Comparison of ENCODE assay signal across 27 cellular contexts in genomic region chrX:17025903-17026302, GRCh38.
"Had no signal": no experiment of that assay in that cellular context is flagged by ENCODE, and none has a peak within 500 bp of the region (broad histone marks: within the 10 kb centered on the region; RNA-seq: fewer than 3 reads in every experiment).

No MANE protein-coding gene starts in this region.

- DNase-seq: activated CD4-positive, alpha-beta T cell treated with anti-CD3 and anti-CD28 coated beads for 48 hours; activated CD4-positive, alpha-beta T cell treated with anti-CD3 and anti-CD28 coated beads, Interleukin-2, amount 50 U/mL, for 48 hours; activated CD8-positive, alpha-beta memory T cell treated with anti-CD3 and anti-CD28 coated beads for 24 hours; activated effector memory CD4-positive, alpha-beta T cell treated with anti-CD3 and anti-CD28 coated beads, Interleukin-2, amount 50 U/mL, for 16 hours; activated naive CD4-positive, alpha-beta T cell treated with anti-CD3 and anti-CD28 coated beads for 36 hours; activated naive CD8-positive, alpha-beta T cell treated with anti-CD3 and anti-CD28 coated beads for 36 hours; adrenal gland; effector CD4-positive, alpha-beta T cell; midbrain; naive thymus-derived CD8-positive, alpha-beta T cell; occipital lobe; stimulated activated CD4-positive, alpha-beta T cell treated with anti-CD3 and anti-CD28 coated beads, Interleukin-15, amount 100 ng/mL, for 24 hours; stimulated activated CD4-positive, alpha-beta T cell treated with anti-CD3 and anti-CD28 coated beads, Interleukin-2, amount 100 ng/mL, for 24 hours; stimulated activated naive B cell treated with anti-CD40 and anti-IgM and Interleukin-4, amounts not matched to agents 10 μg/mL and 1 μg/mL and 100 μg/mL, for 72 hours; T-helper 9 cell; testis; trophoblast cell had no signal

- H3K4me3 Mint-ChIP-seq: activated naive CD4-positive, alpha-beta T cell treated with anti-CD3 and anti-CD28 coated beads for 36 hours; activated naive CD8-positive, alpha-beta T cell treated with anti-CD3 and anti-CD28 coated beads for 36 hours; activated T-helper 1 cell treated with anti-CD3 and anti-CD28 coated beads, Interleukin-12 subunit alpha, Interleukin-12 subunit beta, Interleukin-2, Interleukin-4 antibody, amounts not matched to agents 30 ng/mL and 10 ng/mL and 1 ng/mL, durations not matched to agents 14 hours and 24 hours and 36 hours; brain; dendritic cell treated with granulocyte-macrophage colony-stimulating factor and Interleukin-4, amounts not matched to agents 40 ng/mL and 50 ng/mL, for 4 days; naive thymus-derived CD8-positive, alpha-beta T cell; neural progenitor cell; stimulated activated naive B cell treated with anti-CD40 and anti-IgM and Interleukin-4, amounts not matched to agents 10 μg/mL and 1 μg/mL and 100 μg/mL, for 72 hours; T-helper 1 cell treated with Interleukin-12 subunit alpha and Interleukin-12 subunit beta and Interleukin-4 antibody, amounts not matched to agents 30 μg/mL and 1 μg/mL, for 36 hours had no signal

- ATAC-seq: naive thymus-derived CD8-positive, alpha-beta T cell; stimulated activated naive B cell treated with anti-CD40 and anti-IgM and Interleukin-4, amounts not matched to agents 10 μg/mL and 1 μg/mL and 100 μg/mL, for 72 hours had no signal

- H3K36me3 ChIP-seq: adrenal gland, ascending aorta, cardiac muscle cell, neural progenitor cell, right atrium auricular region had no signal

- H3K4me1 ChIP-seq: adrenal gland, neural progenitor cell, testis had no signal

- H3K27ac Mint-ChIP-seq: activated naive CD4-positive, alpha-beta T cell treated with anti-CD3 and anti-CD28 coated beads for 36 hours; activated naive CD8-positive, alpha-beta T cell treated with anti-CD3 and anti-CD28 coated beads for 36 hours; activated T-helper 1 cell treated with anti-CD3 and anti-CD28 coated beads, Interleukin-12 subunit alpha, Interleukin-12 subunit beta, Interleukin-2, Interleukin-4 antibody, amounts not matched to agents 30 ng/mL and 10 ng/mL and 1 ng/mL, durations not matched to agents 14 hours and 24 hours and 36 hours; dendritic cell treated with granulocyte-macrophage colony-stimulating factor and Interleukin-4, amounts not matched to agents 40 ng/mL and 50 ng/mL, for 4 days; naive thymus-derived CD8-positive, alpha-beta T cell; neural progenitor cell; stimulated activated naive B cell treated with anti-CD40 and anti-IgM and Interleukin-4, amounts not matched to agents 10 μg/mL and 1 μg/mL and 100 μg/mL, for 72 hours; T-helper 1 cell treated with Interleukin-12 subunit alpha and Interleukin-12 subunit beta and Interleukin-4 antibody, amounts not matched to agents 30 μg/mL and 1 μg/mL, for 36 hours had no signal

- H3K27ac ChIP-seq: adrenal gland, ascending aorta, cardiac muscle cell, epithelial cell of prostate, neural progenitor cell, right atrium auricular region, testis, VCaP had no signal

- H3K4me2 ChIP-seq: neural progenitor cell had no signal

- H3K4me1 Mint-ChIP-seq: activated naive CD8-positive, alpha-beta T cell treated with anti-CD3 and anti-CD28 coated beads for 36 hours had no signal

- H3K36me3 Mint-ChIP-seq: activated naive CD8-positive, alpha-beta T cell treated with anti-CD3 and anti-CD28 coated beads for 36 hours; brain; naive thymus-derived CD8-positive, alpha-beta T cell; neural progenitor cell had no signal

- H3K9ac ChIP-seq: neural progenitor cell had no signal

- H3K27me3 ChIP-seq: adrenal gland, ascending aorta, cardiac muscle cell, neural progenitor cell, right atrium auricular region, testis had no signal

- H3K4me3 ChIP-seq: adrenal gland, ascending aorta, cardiac muscle cell, neural progenitor cell, right atrium auricular region, testis had no signal

- H2AFZ ChIP-seq: neural progenitor cell had no signal

- H3K9me3 ChIP-seq: adrenal gland, ascending aorta, right atrium auricular region, testis had no signal

- H3K27me3 Mint-ChIP-seq: activated naive CD8-positive, alpha-beta T cell treated with anti-CD3 and anti-CD28 coated beads for 36 hours; dendritic cell treated with granulocyte-macrophage colony-stimulating factor and Interleukin-4, amounts not matched to agents 40 ng/mL and 50 ng/mL, for 4 days; naive thymus-derived CD8-positive, alpha-beta T cell had no signal

- H3K9me3 Mint-ChIP-seq: activated naive CD4-positive, alpha-beta T cell treated with anti-CD3 and anti-CD28 coated beads for 36 hours; activated naive CD8-positive, alpha-beta T cell treated with anti-CD3 and anti-CD28 coated beads for 36 hours; activated T-helper 1 cell treated with anti-CD3 and anti-CD28 coated beads, Interleukin-12 subunit alpha, Interleukin-12 subunit beta, Interleukin-2, Interleukin-4 antibody, amounts not matched to agents 30 ng/mL and 10 ng/mL and 1 ng/mL, durations not matched to agents 14 hours and 24 hours and 36 hours; dendritic cell treated with granulocyte-macrophage colony-stimulating factor and Interleukin-4, amounts not matched to agents 40 ng/mL and 50 ng/mL, for 4 days; naive thymus-derived CD8-positive, alpha-beta T cell; neural progenitor cell; stimulated activated naive B cell treated with anti-CD40 and anti-IgM and Interleukin-4, amounts not matched to agents 10 μg/mL and 1 μg/mL and 100 μg/mL, for 72 hours; T-helper 1 cell treated with Interleukin-12 subunit alpha and Interleukin-12 subunit beta and Interleukin-4 antibody, amounts not matched to agents 30 μg/mL and 1 μg/mL, for 36 hours had no signal
